8 cellular contexts compared by ENCODE assay signal in the genomic region with DNA sequence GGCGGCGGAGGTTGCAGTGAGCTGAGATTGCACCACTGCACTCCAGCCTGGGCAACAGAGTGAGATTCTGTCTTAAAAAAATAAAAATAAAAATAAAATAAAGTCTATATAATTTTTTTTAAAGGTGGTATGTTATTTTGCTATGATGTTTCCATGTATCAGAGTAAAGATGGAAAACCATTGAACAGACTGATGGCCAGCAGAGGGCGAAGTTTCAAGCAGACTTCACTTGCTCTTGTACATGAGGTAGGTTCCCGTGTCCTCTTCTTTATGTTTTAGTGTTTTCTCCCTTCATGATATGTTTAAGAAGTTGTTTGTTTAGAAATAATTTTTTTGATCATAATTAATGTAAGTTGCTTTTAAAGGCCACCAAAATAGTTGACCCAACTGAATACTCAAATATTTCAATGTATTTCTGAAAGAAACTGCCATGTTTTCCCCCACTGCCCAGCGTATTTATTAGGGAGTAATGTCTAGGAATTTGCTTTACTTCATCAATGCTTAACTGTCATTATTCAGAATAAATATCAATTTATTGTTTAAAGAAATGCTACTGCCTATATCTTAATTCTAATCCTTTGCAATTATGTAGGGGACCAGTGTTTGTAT.
DNase-seq lines count a peak whose midpoint lies in the region; ATAC-seq and TF ChIP-seq lines count a peak whose summit lies in the region.

No MANE protein-coding gene starts in this region.

- TF ChIP-seq CTCF in OCI-LY7 (conservative IDR thresholded peaks at IDR 0.05; ENCODE audit: low read length) (peak; percentile 77), gastroesophageal sphincter (IDR thresholded peaks at IDR 0.05) (peak; percentile 64 to 74 (median 68))

- H3K4me1 ChIP-seq in OCI-LY7 (ENCODE audit: insufficient read depth, low read length, poor library complexity, severe bottlenecking), result no peaks in the 10 kb centered on the region
- H3K4me1 ChIP-seq in gastroesophageal sphincter, result no peaks in the 10 kb centered on the region

- H3K4me3 ChIP-seq in OCI-LY7 (ENCODE audit: low read depth, low read length, poor library complexity, severe bottlenecking) (no peak overlapping the region), gastroesophageal sphincter (no peak overlapping the region)

- WGBS in gastroesophageal sphincter (ENCODE audit: low coverage in 1 of 2), 2 donors, result 40 to 66% methylated on average over 3 to 5 of the region's 5 CpGs

- TF ChIP-seq EP300 in gastroesophageal sphincter (IDR thresholded peaks at IDR 0.05), result no peak

- intact Hi-C loops in OCI-LY7 (cut with micrococcal nuclease; ENCODE audit: unreplicated experiment), result loop anchor here (2.0 to 10.0 kb wide), 2 partner anchors 226 to 260 kb away; partner anchors contain the start of gene MLLT3

- BruUV-seq in OCI-LY7 (replicated peaks; lab: Mats Ljungman, UMichigan), result no TSS peak

- H2AFZ ChIP-seq in OCI-LY7 (ENCODE audit: low read length), result no peak overlapping the region

- H3K9me2 ChIP-seq in OCI-LY7 (ENCODE audit: insufficient read depth, low read length), result no peaks in the 10 kb centered on the region

- H3K27ac ChIP-seq in OCI-LY7 (ENCODE audit: low read depth, low read length, poor library complexity, severe bottlenecking) (no peak overlapping the region), gastroesophageal sphincter (no peak overlapping the region)

- H3K9me3 ChIP-seq in OCI-LY7 (ENCODE audit: low read length), result no peaks in the 10 kb centered on the region
- H3K9me3 ChIP-seq in gastroesophageal sphincter, result no peaks in the 10 kb centered on the region

- H3K79me2 ChIP-seq in OCI-LY7 (ENCODE audit: insufficient read depth, low read depth, low read length), result no peaks in the 10 kb centered on the region

- TF ChIP-seq POLR2A in gastroesophageal sphincter (IDR thresholded peaks at IDR 0.05), result no peak

- POLR2A ChIA-PET in OCI-LY7 (lab: Charles Lee), result interaction anchor here (0.8 to 4.0 kb wide), 4 partner anchors 11 to 227 kb away, joined by 3 to 18 read pairs (median 6); no protein-coding TSS in a partner anchor

- H3K36me3 ChIP-seq in OCI-LY7 (ENCODE audit: insufficient read depth, low read length) (no peaks in the 10 kb centered on the region), gastroesophageal sphincter (peaks cover 0 to 19% of the 10 kb centered on the region in 2 donors)

- no peak overlapping the region for H3K4me2 ChIP-seq in OCI-LY7 (ENCODE audit: low read length)

- DNase-seq in D341Med (ENCODE audit: low spot score), result peak; percentile 44
- DNase-seq in OCI-LY7 (ENCODE audit: low spot score), result peak; percentile 50
- peak; percentile 63 to 67 for DNase-seq in activated T-cell treated with anti-CD3 and anti-CD28 coated beads, Interleukin-2, amount 50 U/mL, for 48 hours
- peak; percentile 36 for DNase-seq in renal cortical epithelial cell (ENCODE audit: low read depth)

- CTCF ChIA-PET in OCI-LY7 (lab: Charles Lee; ENCODE audit: unreplicated experiment), result no interaction called here

- ATAC-seq in HG02885 (IDR thresholded peaks at IDR 0.05; ENCODE audit: poor library complexity, unreplicated experiment) (peak; percentile 64), gastroesophageal sphincter (no peak), GM21737 (IDR thresholded peaks at IDR 0.05; ENCODE audit: unreplicated experiment) (no peak), HG02642 (IDR thresholded peaks at IDR 0.05; ENCODE audit: poor library complexity, unreplicated experiment) (no peak)

- H4K20me1 ChIP-seq in OCI-LY7 (ENCODE audit: insufficient read depth, low read length), result no peaks in the 10 kb centered on the region

- H3K27me3 ChIP-seq in gastroesophageal sphincter, result no peaks in the 10 kb centered on the region
